15 cellular contexts compared by ENCODE assay signal in the genomic region with DNA sequence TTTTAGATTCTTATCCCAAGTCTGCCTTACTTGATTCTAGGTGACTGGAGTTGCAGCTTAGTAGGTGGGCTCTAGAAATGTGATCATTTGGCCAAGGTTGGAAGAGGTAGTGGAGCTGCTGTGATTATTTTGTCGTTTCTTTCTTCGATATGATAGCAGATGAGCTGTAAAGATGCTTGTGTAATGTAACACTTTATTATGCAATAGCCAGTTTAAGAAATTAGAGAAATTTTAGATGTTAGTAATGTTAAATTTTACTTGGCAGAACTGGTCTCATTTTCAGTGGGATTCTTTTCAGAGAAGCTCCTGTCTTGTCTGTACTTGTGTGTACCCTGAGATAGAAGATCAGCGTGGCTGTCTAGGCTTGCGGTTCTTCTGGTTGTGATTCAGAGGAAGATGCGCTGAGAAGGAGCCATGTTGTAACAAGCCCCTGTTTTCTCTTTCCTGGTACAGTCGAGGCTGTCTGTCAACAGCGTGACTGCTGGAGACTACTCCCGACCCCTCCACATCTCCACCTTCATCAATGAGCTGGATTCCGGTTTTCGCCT. TPM values are rescaled to one million over a fixed set of nuclear protein-coding genes. Genes with fewer than 3 reads are reported as not detected.
DNase-seq lines count a peak whose midpoint lies in the region; ATAC-seq and TF ChIP-seq lines count a peak whose summit lies in the region.
"Had no signal": no experiment of that assay in that cellular context is flagged by ENCODE, and none has a peak within 500 bp of the region (broad histone marks: within the 10 kb centered on the region; RNA-seq: fewer than 3 reads in every experiment).

No MANE protein-coding gene starts in this region.

- H3K27me3 Mint-ChIP-seq in activated T-cell treated with anti-CD3 and anti-CD28 coated beads, Interleukin-2, amount 50 U/mL, for 24 hours = no peaks in the 10 kb centered on the region
- H3K27me3 Mint-ChIP-seq in GM23338 (ENCODE audit: insufficient read depth, low read depth, poor library complexity) = peaks cover 1% of the 10 kb centered on the region
- H3K27me3 Mint-ChIP-seq in T-helper 17 cell = no peaks in the 10 kb centered on the region
- H3K27me3 Mint-ChIP-seq: CD8-positive, alpha-beta memory T cell had no signal

- peaks cover 8% of the 10 kb centered on the region for H3K4me1 Mint-ChIP-seq in activated T-cell treated with anti-CD3 and anti-CD28 coated beads, Interleukin-2, amount 50 U/mL, for 24 hours (ENCODE audit: low read depth)
- H3K4me1 Mint-ChIP-seq in GM23338 (no peaks in the 10 kb centered on the region), T-helper 17 cell (peaks cover 2% of the 10 kb centered on the region)
- H3K4me1 Mint-ChIP-seq: H9 had no signal

- TF ChIP-seq CTCF in GM23338 (conservative IDR thresholded peaks at IDR 0.05; ENCODE audit: low read depth in 2 of 2) = no peak
- no peak for TF ChIP-seq CTCF in osteoblast (IDR thresholded peaks at IDR 0.05; ENCODE audit: extremely low read depth, low read depth, low read length)

- H3K4me1 ChIP-seq in GM23338 (ENCODE audit: insufficient read depth) (no peaks in the 10 kb centered on the region), osteoblast (ENCODE audit: insufficient read depth, low read length) (no peaks in the 10 kb centered on the region)
- H3K4me1 ChIP-seq: BLaER1 had no signal

- H3K4me2 ChIP-seq in GM23338 = no peak overlapping the region
- no peak overlapping the region for H3K4me2 ChIP-seq in osteoblast (ENCODE audit: insufficient read depth, low read length)
- H3K4me2 ChIP-seq: BLaER1 had no signal

- peaks cover 79% of the 10 kb centered on the region for H3K36me3 ChIP-seq in GM23338 (ENCODE audit: insufficient read depth)
- peaks cover 55% of the 10 kb centered on the region for H3K36me3 ChIP-seq in osteoblast (ENCODE audit: insufficient read depth, low read length)

- H3K36me3 Mint-ChIP-seq in activated T-cell treated with anti-CD3 and anti-CD28 coated beads, Interleukin-2, amount 50 U/mL, for 24 hours (ENCODE audit: low read depth) = peaks cover 96% of the 10 kb centered on the region
- peaks cover 86% of the 10 kb centered on the region for H3K36me3 Mint-ChIP-seq in GM23338 (ENCODE audit: low read depth)
- peaks cover 8% of the 10 kb centered on the region for H3K36me3 Mint-ChIP-seq in T-helper 17 cell (ENCODE audit: low read depth)

- no peak for DNase-seq in activated T-cell treated with anti-CD3 and anti-CD28 coated beads, Interleukin-2, amount 50 U/mL, for 24 hours
- no peak for DNase-seq in activated T-cell treated with anti-CD3 and anti-CD28 coated beads for 4 hours
- no peak for DNase-seq in GM23338 (ENCODE audit: low spot score)
- DNase-seq in T-helper 17 cell = no peak
- peak; percentile 2 for DNase-seq in osteoblast (ENCODE audit: insufficient read length, low spot score, missing footprints)
- no peak for DNase-seq in hypothalamus (lab: John Stamatoyannopoulos, UW)
- no peak for DNase-seq in kidney glomerular epithelial cell (lab: John Stamatoyannopoulos, UW)
- DNase-seq in NCI-H1105 treated with DMSO at 0.1 percent for 48 hours (lab: John Stamatoyannopoulos, UW) = no peak
- DNase-seq: Caco-2; CD8-positive, alpha-beta memory T cell; GF-D8; GOT3; H9 had no signal

- H3K4me3 ChIP-seq in GM23338 (no peak overlapping the region), osteoblast (ENCODE audit: insufficient read depth, low read length) (no peak overlapping the region)
- H3K4me3 ChIP-seq: BLaER1 had no signal

- peak overlapping the region; percentile 20; the same call in 1 of the 2 replicates for H3K27ac ChIP-seq in GM23338 (ENCODE audit: low read depth)
- no peak overlapping the region for H3K27ac ChIP-seq in osteoblast (ENCODE audit: low read depth, low read length)
- H3K27ac ChIP-seq: 22Rv1, BLaER1 had no signal

- no peaks in the 10 kb centered on the region for H3K27me3 ChIP-seq in GM23338 (ENCODE audit: insufficient read depth)
- no peaks in the 10 kb centered on the region for H3K27me3 ChIP-seq in osteoblast (ENCODE audit: insufficient read depth, low read length)
- H3K27me3 ChIP-seq: BLaER1 had no signal

- H3F3A ChIP-seq in GM23338 (replicated peaks; ENCODE audit: low read depth) = no peaks in the 10 kb centered on the region; the same call in 1 of the 2 replicates

- no peak overlapping the region for H3K4me3 Mint-ChIP-seq in activated T-cell treated with anti-CD3 and anti-CD28 coated beads, Interleukin-2, amount 50 U/mL, for 24 hours
- no peak overlapping the region for H3K4me3 Mint-ChIP-seq in GM23338
- H3K4me3 Mint-ChIP-seq in T-helper 17 cell = no peak overlapping the region
- H3K4me3 Mint-ChIP-seq: CD8-positive, alpha-beta memory T cell; H9 had no signal

- peak overlapping the region; percentile 19 for H3K27ac Mint-ChIP-seq in activated T-cell treated with anti-CD3 and anti-CD28 coated beads, Interleukin-2, amount 50 U/mL, for 24 hours
- no peak overlapping the region for H3K27ac Mint-ChIP-seq in GM23338
- peak overlapping the region; percentile 2 for H3K27ac Mint-ChIP-seq in T-helper 17 cell
- H3K27ac Mint-ChIP-seq: CD8-positive, alpha-beta memory T cell; H9 had no signal

- H3K9me3 ChIP-seq in T-helper 17 cell (ENCODE audit: control insufficient read depth, low read length, poor library complexity, severe bottlenecking) (no peaks in the 10 kb centered on the region), osteoblast (ENCODE audit: low read depth, low read length) (no peaks in the 10 kb centered on the region)
- H3K9me3 ChIP-seq: BLaER1, Caco-2 had no signal

- no peaks in the 10 kb centered on the region for H3K9me2 ChIP-seq in GM23338 (ENCODE audit: insufficient read depth)

- H3K79me2 ChIP-seq in GM23338 (replicated peaks; ENCODE audit: insufficient read depth) (peaks cover 20% of the 10 kb centered on the region), osteoblast (ENCODE audit: insufficient read depth, low read length) (peaks cover 7% of the 10 kb centered on the region)

- H4K20me1 ChIP-seq in GM23338 (replicated peaks; ENCODE audit: insufficient read depth) (0 out of 2 replicates have a peak, but pooled peaks cover 6% of the 10 kb centered on the region), osteoblast (ENCODE audit: insufficient read depth, low read length) (peaks cover 3% of the 10 kb centered on the region)

- ATAC-seq in GM23338 (no peak), T-helper 17 cell (no peak)

- H3K9me3 Mint-ChIP-seq in activated T-cell treated with anti-CD3 and anti-CD28 coated beads, Interleukin-2, amount 50 U/mL, for 24 hours = no peaks in the 10 kb centered on the region
- no peaks in the 10 kb centered on the region for H3K9me3 Mint-ChIP-seq in GM23338
- H3K9me3 Mint-ChIP-seq: CD8-positive, alpha-beta memory T cell; H9 had no signal

- H2AFZ ChIP-seq in GM23338 (no peak overlapping the region), osteoblast (ENCODE audit: low read length) (no peak overlapping the region)

TF ChIP-seq in GM23338, 12 proteins besides CTCF, POLR2A, EP300 and RAD21:
- no peak for TF ChIP-seq ZNF331 (CRISPR knock-in tag; IDR thresholded peaks at IDR 0.05; ENCODE audit: low read depth)
- TF ChIP-seq EZH2phosphoT487 (IDR thresholded peaks at IDR 0.05; ENCODE audit: unreplicated experiment) = no peak
- no peak for TF ChIP-seq JUNB (IDR thresholded peaks at IDR 0.05; ENCODE audit: unreplicated experiment)
- TF ChIP-seq ZNF114 (CRISPR knock-in tag; IDR thresholded peaks at IDR 0.05) = no peak
- TF ChIP-seq CREB1 (CRISPR knock-in tag; IDR thresholded peaks at IDR 0.05; ENCODE audit: low read depth) = no peak
- no peak for TF ChIP-seq EZH2 (IDR thresholded peaks at IDR 0.05; ENCODE audit: low read depth, unreplicated experiment)
- TF ChIP-seq STAT1 (IDR thresholded peaks at IDR 0.05; ENCODE audit: unreplicated experiment) = no peak
- no peak for TF ChIP-seq POLR2AphosphoS5 (IDR thresholded peaks at IDR 0.05; ENCODE audit: low read depth)
- TF ChIP-seq, protein P1, sequence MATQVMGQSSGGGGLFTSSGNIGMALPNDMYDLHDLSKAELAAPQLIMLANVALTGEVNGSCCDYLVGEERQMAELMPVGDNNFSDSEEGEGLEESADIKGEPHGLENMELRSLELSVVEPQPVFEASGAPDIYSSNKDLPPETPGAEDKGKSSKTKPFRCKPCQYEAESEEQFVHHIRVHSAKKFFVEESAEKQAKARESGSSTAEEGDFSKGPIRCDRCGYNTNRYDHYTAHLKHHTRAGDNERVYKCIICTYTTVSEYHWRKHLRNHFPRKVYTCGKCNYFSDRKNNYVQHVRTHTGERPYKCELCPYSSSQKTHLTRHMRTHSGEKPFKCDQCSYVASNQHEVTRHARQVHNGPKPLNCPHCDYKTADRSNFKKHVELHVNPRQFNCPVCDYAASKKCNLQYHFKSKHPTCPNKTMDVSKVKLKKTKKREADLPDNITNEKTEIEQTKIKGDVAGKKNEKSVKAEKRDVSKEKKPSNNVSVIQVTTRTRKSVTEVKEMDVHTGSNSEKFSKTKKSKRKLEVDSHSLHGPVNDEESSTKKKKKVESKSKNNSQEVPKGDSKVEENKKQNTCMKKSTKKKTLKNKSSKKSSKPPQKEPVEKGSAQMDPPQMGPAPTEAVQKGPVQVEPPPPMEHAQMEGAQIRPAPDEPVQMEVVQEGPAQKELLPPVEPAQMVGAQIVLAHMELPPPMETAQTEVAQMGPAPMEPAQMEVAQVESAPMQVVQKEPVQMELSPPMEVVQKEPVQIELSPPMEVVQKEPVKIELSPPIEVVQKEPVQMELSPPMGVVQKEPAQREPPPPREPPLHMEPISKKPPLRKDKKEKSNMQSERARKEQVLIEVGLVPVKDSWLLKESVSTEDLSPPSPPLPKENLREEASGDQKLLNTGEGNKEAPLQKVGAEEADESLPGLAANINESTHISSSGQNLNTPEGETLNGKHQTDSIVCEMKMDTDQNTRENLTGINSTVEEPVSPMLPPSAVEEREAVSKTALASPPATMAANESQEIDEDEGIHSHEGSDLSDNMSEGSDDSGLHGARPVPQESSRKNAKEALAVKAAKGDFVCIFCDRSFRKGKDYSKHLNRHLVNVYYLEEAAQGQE (IDR thresholded peaks at IDR 0.05; ENCODE audit: unreplicated experiment) = no peak

RNA-seq across cellular contexts. Expression of a gene that starts 9.3 kb away (rescaled TPM):
- total RNA-seq in GM23338 (2014; rRNA removed; shearing (Covaris generic)) = 94.2 and 94.8 TPM in 2 replicates
- 49.6 and 62.5 TPM in 2 replicates for polyA plus RNA-seq in GM23338 (2016; fragmentation: Nextera tagmentation; extraction: Ambion mirVana)
- total RNA-seq in T-helper 17 cell = 10 to 100 TPM; 37.0 to 55.9 TPM
- 48.0 and 50.7 TPM in 2 replicates for total RNA-seq in osteoblast

RNA-seq across cellular contexts. Expression of a gene that starts 28.1 kb away (rescaled TPM):
- 98.8 and 106 TPM in 2 replicates for total RNA-seq in GM23338 (2014; rRNA removed; shearing (Covaris generic))
- polyA plus RNA-seq in GM23338 (2016; fragmentation: Nextera tagmentation; extraction: Ambion mirVana) = 263 and 289 TPM in 2 replicates
- 10 to 100 TPM; 30.2 to 31.9 TPM for total RNA-seq in T-helper 17 cell
- 38.6 and 42.7 TPM in 2 replicates for total RNA-seq in osteoblast
